ENCODE assay signal across 1 cellular context in genomic region chr16:23694707-23695373, GRCh38.
TF ChIP-seq lines count a peak whose summit lies in the region.

No MANE protein-coding gene starts in this region.

TF ChIP-seq in HepG2, 621 proteins besides CTCF, POLR2A, EP300 and RAD21 (continued from another document and continues in another):
- no peak for TF ChIP-seq KIAA2018 (CRISPR knock-in tag; IDR thresholded peaks at IDR 0.05; ENCODE audit: borderline replicate concordance)
- TF ChIP-seq ZNF775 (CRISPR knock-in tag; IDR thresholded peaks at IDR 0.05; ENCODE audit: borderline replicate concordance), result no peak
- no peak for TF ChIP-seq TEF (CRISPR knock-in tag; IDR thresholded peaks at IDR 0.05)
- no peak for TF ChIP-seq ZNF552 (CRISPR knock-in tag; IDR thresholded peaks at IDR 0.05; ENCODE audit: borderline replicate concordance)
- peak; percentile 82 for TF ChIP-seq UBTF (CRISPR knock-in tag; IDR thresholded peaks at IDR 0.05)
- TF ChIP-seq ZNF143 (CRISPR knock-in tag; IDR thresholded peaks at IDR 0.05), result peak; percentile 79
- TF ChIP-seq THAP8 (CRISPR knock-in tag; IDR thresholded peaks at IDR 0.05; ENCODE audit: borderline replicate concordance), result no peak
- TF ChIP-seq MEIS2 (CRISPR knock-in tag; IDR thresholded peaks at IDR 0.05), result no peak
- no peak for TF ChIP-seq MLLT10 (CRISPR knock-in tag; IDR thresholded peaks at IDR 0.05)
- no peak for TF ChIP-seq MBD4 (IDR thresholded peaks at IDR 0.05; ENCODE audit: borderline replicate concordance, low read length)
- TF ChIP-seq ZNF24 (IDR thresholded peaks at IDR 0.05), result no peak
- TF ChIP-seq GRHL1 (CRISPR knock-in tag; conservative IDR thresholded peaks at IDR 0.05), result no peak
- peak; percentile 69; the same call in 1 of the 2 replicates for TF ChIP-seq TGIF2 (CRISPR knock-in tag; IDR thresholded peaks at IDR 0.05)
- TF ChIP-seq ZNF674 (CRISPR knock-in tag; IDR thresholded peaks at IDR 0.05; ENCODE audit: low read depth), result no peak
- 0 out of 2 replicates have a peak, but pooled peaks have one; percentile 3 for TF ChIP-seq ZFYVE20 (CRISPR knock-in tag; IDR thresholded peaks at IDR 0.05; ENCODE audit: borderline replicate concordance, low read depth)
- no peak for TF ChIP-seq HNF1A (IDR thresholded peaks at IDR 0.05; ENCODE audit: low read depth)
- peak; percentile 71; the same call in 1 of the 2 replicates for TF ChIP-seq HNF1A (CRISPR knock-in tag; IDR thresholded peaks at IDR 0.05; ENCODE audit: borderline replicate concordance)
- TF ChIP-seq GMEB1 (CRISPR knock-in tag; IDR thresholded peaks at IDR 0.05; ENCODE audit: borderline replicate concordance), result no peak
- TF ChIP-seq STAT5B (CRISPR knock-in tag; IDR thresholded peaks at IDR 0.05), result 0 out of 2 replicates have a peak, but pooled peaks have one; percentile 17
- TF ChIP-seq ZNF720 (CRISPR knock-in tag; IDR thresholded peaks at IDR 0.05), result no peak
- TF ChIP-seq ATF6 (CRISPR knock-in tag; conservative IDR thresholded peaks at IDR 0.05), result no peak
- no peak for TF ChIP-seq RARG (CRISPR knock-in tag; IDR thresholded peaks at IDR 0.05; ENCODE audit: low read depth)
- peak; percentile 61; the same call in 1 of the 2 replicates for TF ChIP-seq SIN3A (IDR thresholded peaks at IDR 0.05; ENCODE audit: borderline replicate concordance, low read depth, low read length)
- TF ChIP-seq LBX2 (CRISPR knock-in tag; IDR thresholded peaks at IDR 0.05; ENCODE audit: borderline replicate concordance), result no peak; the same call in 1 of the 2 replicates
- peak; percentile 66; the same call in 1 of the 2 replicates for TF ChIP-seq ZBTB33 (CRISPR knock-in tag; IDR thresholded peaks at IDR 0.05)
- TF ChIP-seq POGZ (CRISPR knock-in tag; IDR thresholded peaks at IDR 0.05), result peak; percentile 76; the same call in 1 of the 2 replicates
